ENCODE assay signal across 1 cellular context in genomic region chr12:55946553-55946952, GRCh38.
TF ChIP-seq lines count a peak whose summit lies in the region.

No MANE protein-coding gene starts in this region.

TF ChIP-seq in GM12878, 131 proteins besides CTCF, POLR2A, EP300 and RAD21:
- TF ChIP-seq RELB (IDR thresholded peaks at IDR 0.05; ENCODE audit: low read depth) (peak; percentile 73), ZNF384 (IDR thresholded peaks at IDR 0.05; ENCODE audit: borderline replicate concordance, low read depth, low read length) (no peak), MYC (IDR thresholded peaks at IDR 0.05; ENCODE audit: insufficient read depth, insufficient read length, insufficient replicate concordance, low read length, severe bottlenecking) (no peak), USF2 (IDR thresholded peaks at IDR 0.05; ENCODE audit: borderline replicate concordance, low read depth, low read length) (no peak), RUNX3 (IDR thresholded peaks at IDR 0.05; ENCODE audit: low read length) (peak; percentile 47; the same call in 1 of the 2 replicates)
TF ChIP-seq in GM12878: peak in this region for 2.
